In genomic region chr6:139990865-139991264, GRCh38 we compare ENCODE assay signal across 1 cellular context.
TF ChIP-seq lines count a peak whose summit lies in the region.

No MANE protein-coding gene starts in this region.

TF ChIP-seq in K562, 482 proteins besides CTCF, POLR2A, EP300 and RAD21 (continued from another document):
- TF ChIP-seq ZNF174 (CRISPR knock-in tag; IDR thresholded peaks at IDR 0.05) (no peak), ZNF316 (IDR thresholded peaks at IDR 0.05) (peak; percentile 41), ZBTB49 (CRISPR knock-in tag; IDR thresholded peaks at IDR 0.05; ENCODE audit: borderline replicate concordance) (no peak)
